In genomic region chr12:107405436-107405835, GRCh38 we compare ENCODE assay signal across 16 cellular contexts.
DNase-seq lines count a peak whose midpoint lies in the region; ATAC-seq and TF ChIP-seq lines count a peak whose summit lies in the region.
"Had no signal": no experiment of that assay in that cellular context is flagged by ENCODE, and none has a peak within 500 bp of the region (broad histone marks: within the 10 kb centered on the region; RNA-seq: fewer than 3 reads in every experiment).

No MANE protein-coding gene starts in this region.

- H3K4me3 ChIP-seq in BE2C (ENCODE audit: low read depth, low read length), result no peak overlapping the region
- H3K4me3 ChIP-seq in effector memory CD4-positive, alpha-beta T cell (ENCODE audit: insufficient read depth, low read depth, low read length, poor library complexity, severe bottlenecking), result no peak overlapping the region
- H3K4me3 ChIP-seq: breast epithelium, right lobe of liver, vagina had no signal

- H3K27me3 ChIP-seq in BE2C, result no peaks in the 10 kb centered on the region
- H3K27me3 ChIP-seq in effector memory CD4-positive, alpha-beta T cell (replicated peaks; ENCODE audit: control insufficient read depth, insufficient read depth, low read length, poor library complexity, severe bottlenecking), result no peaks in the 10 kb centered on the region
- H3K27me3 ChIP-seq: breast epithelium, right lobe of liver, vagina had no signal

- no peaks in the 10 kb centered on the region for H3K36me3 ChIP-seq in BE2C
- no peaks in the 10 kb centered on the region for H3K36me3 ChIP-seq in effector memory CD4-positive, alpha-beta T cell (ENCODE audit: control insufficient read depth, insufficient read depth, low read length)
- H3K36me3 ChIP-seq: breast epithelium, right lobe of liver, vagina had no signal

- H3K9me3 ChIP-seq in BE2C, result no peaks in the 10 kb centered on the region
- H3K9me3 ChIP-seq in effector memory CD4-positive, alpha-beta T cell (ENCODE audit: control insufficient read depth, low read length), result no peaks in the 10 kb centered on the region
- H3K9me3 ChIP-seq: breast epithelium, right lobe of liver, vagina had no signal

- no peak for ATAC-seq in HG03159 (IDR thresholded peaks at IDR 0.05; ENCODE audit: unreplicated experiment)

- no peak overlapping the region for H3K27ac ChIP-seq in effector memory CD4-positive, alpha-beta T cell (ENCODE audit: insufficient read depth, low read length, poor library complexity, severe bottlenecking)
- H3K27ac ChIP-seq: breast epithelium, right lobe of liver, vagina had no signal

- DNase-seq in BE2C (peak; percentile 66), NCI-H1105 treated with DMSO at 0.1 percent for 48 hours (lab: John Stamatoyannopoulos, UW) (peak; percentile 69), cerebellum (ENCODE audit: low spot score) (peak; percentile 84), medulla oblongata (ENCODE audit: extremely low spot score) (peak; percentile 73), SK-N-DZ (ENCODE audit: low spot score) (no peak), T1000 (lab: John Stamatoyannopoulos, UW) (no peak)
- DNase-seq in effector memory CD4-positive, alpha-beta T cell, result no peak
- DNase-seq: activated effector memory CD4-positive, alpha-beta T cell treated with Interleukin-2 at 50 U/mL for 16 hours; DMS79; kidney; naive B cell; NCI-H2029 treated with DMSO at 0.1 percent for 48 hours had no signal

- peaks cover 5% of the 10 kb centered on the region for H3K4me1 ChIP-seq in BE2C
- H3K4me1 ChIP-seq in effector memory CD4-positive, alpha-beta T cell (ENCODE audit: control insufficient read depth, insufficient read depth, low read length, poor library complexity, severe bottlenecking), result no peaks in the 10 kb centered on the region
- H3K4me1 ChIP-seq: breast epithelium, right lobe of liver, vagina had no signal

- no peak for TF ChIP-seq CTCF in BE2C (IDR thresholded peaks at IDR 0.05; ENCODE audit: low read depth, low read length)

Comparison
In these comparisons a context has a peak if more than half of its experiments do, and no peak if none do; other contexts are left out.
1. DNase-seq: peak in BE2C (single experiment), NCI-H1105 treated with DMSO at 0.1 percent for 48 hours (single experiment), cerebellum (single experiment) and medulla oblongata (single experiment); none in SK-N-DZ (single experiment), effector memory CD4-positive, alpha-beta T cell (0 of 3) and T1000 (single experiment).